Comparison of ENCODE assay signal across 1 cellular context in the genomic region with DNA sequence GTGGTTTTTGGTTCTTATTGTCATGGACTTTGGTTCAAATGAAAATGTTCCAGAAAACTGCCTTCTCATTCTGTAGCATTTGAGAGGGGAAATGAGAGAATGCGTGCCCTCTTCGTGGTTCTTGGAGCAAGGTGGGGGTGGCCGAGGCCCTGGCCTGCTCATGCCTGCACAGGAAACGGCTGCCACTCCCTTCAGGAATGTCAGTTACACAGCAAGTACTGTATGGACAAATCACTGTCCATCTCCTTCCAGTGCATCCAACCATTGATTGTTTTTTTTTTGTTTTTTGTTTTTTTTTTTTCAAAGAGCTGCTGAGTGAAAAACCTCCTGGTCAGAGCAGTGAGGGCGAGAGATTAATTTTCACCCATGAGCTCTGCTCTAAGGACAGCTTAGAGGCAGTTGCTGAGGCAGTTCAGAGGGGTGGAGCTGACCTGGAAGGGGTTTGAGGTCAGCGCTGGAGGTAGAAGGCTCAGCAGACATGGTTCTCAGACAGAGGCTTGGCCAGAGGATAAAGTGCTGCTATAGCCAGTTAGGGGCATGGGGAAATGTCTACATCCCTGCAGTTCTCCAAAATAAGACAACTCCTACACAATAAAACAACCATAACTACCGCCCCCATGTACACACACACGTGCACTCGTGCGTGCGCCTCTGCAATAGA.
TF ChIP-seq lines count a peak whose summit lies in the region.

No MANE protein-coding gene starts in this region.

TF ChIP-seq in H1, 55 proteins besides CTCF, POLR2A, EP300 and RAD21:
- TF ChIP-seq SP4 (IDR thresholded peaks at IDR 0.05; ENCODE audit: low read length) (no peak), RFX5 (IDR thresholded peaks at IDR 0.05; ENCODE audit: borderline replicate concordance, low read depth, low read length) (no peak), POU5F1 (IDR thresholded peaks at IDR 0.05; ENCODE audit: low read depth, low read length) (no peak), CREB1 (IDR thresholded peaks at IDR 0.05) (no peak)
